In genomic region chr4:15673337-15673736, GRCh38 we compare ENCODE assay signal across 25 cellular contexts.
"Had no signal": no experiment of that assay in that cellular context is flagged by ENCODE, and none has a peak within 500 bp of the region (broad histone marks: within the 10 kb centered on the region; RNA-seq: fewer than 3 reads in every experiment).

No MANE protein-coding gene starts in this region.

- DNase-seq: effector CD8-positive, alpha-beta T cell; endodermal cell; foreskin fibroblast; gastrocnemius medialis; head of caudate nucleus; kidney; naive thymus-derived CD4-positive, alpha-beta T cell; nucleus accumbens; pancreas; sigmoid colon; stimulated activated CD4-positive, alpha-beta T cell treated with anti-CD3 and anti-CD28 coated beads, Interleukin-2, amount 100 ng/mL, for 24 hours; stimulated activated CD4-positive, alpha-beta T cell treated with anti-CD3 and anti-CD28 coated beads, Interleukin-4, amount 100 ng/mL, for 24 hours; stimulated activated naive CD4-positive, alpha-beta T cell treated with Interleukin-2 at 50 U/mL for 16 hours; substantia nigra; testis; tibial artery; upper lobe of left lung had no signal

- H3K9me3 Mint-ChIP-seq: endodermal cell; memory B cell; naive thymus-derived CD4-positive, alpha-beta T cell; nephron; stimulated activated effector memory CD8-positive, alpha-beta T cell treated with anti-CD3 and anti-CD28 coated beads, Interleukin-12 subunit alpha, Interleukin-12 subunit beta, amount 100 ng/mL, for 72 hours had no signal

- H3K4me3 ChIP-seq: gastrocnemius medialis, lung, neural progenitor cell, pancreas, sigmoid colon, testis, tibial artery, upper lobe of left lung had no signal

- H3K27me3 Mint-ChIP-seq: memory B cell; naive thymus-derived CD4-positive, alpha-beta T cell had no signal

- ATAC-seq: gastrocnemius medialis; left lobe of liver; pancreas; stimulated activated effector memory CD8-positive, alpha-beta T cell treated with anti-CD3 and anti-CD28 coated beads, Interleukin-12 subunit alpha, Interleukin-12 subunit beta, amount 100 ng/mL, for 72 hours had no signal

- H3K9me3 ChIP-seq: gastrocnemius medialis, pancreas, sigmoid colon, testis, tibial artery, upper lobe of left lung had no signal

- H3K27ac ChIP-seq: gastrocnemius medialis, neural progenitor cell, pancreas, sigmoid colon, testis, tibial artery, upper lobe of left lung had no signal

- H3K36me3 Mint-ChIP-seq: memory B cell; stimulated activated effector memory CD8-positive, alpha-beta T cell treated with anti-CD3 and anti-CD28 coated beads, Interleukin-12 subunit alpha, Interleukin-12 subunit beta, amount 100 ng/mL, for 72 hours had no signal

- H3K27me3 ChIP-seq: gastrocnemius medialis, neural progenitor cell, pancreas, sigmoid colon, testis, tibial artery, upper lobe of left lung had no signal

- H3K4me2 ChIP-seq: neural progenitor cell had no signal

- H3K36me3 ChIP-seq: gastrocnemius medialis, neural progenitor cell, pancreas, sigmoid colon, tibial artery, upper lobe of left lung had no signal

- H3K4me1 ChIP-seq: gastrocnemius medialis, sigmoid colon, upper lobe of left lung had no signal

- FAIRE-seq: pancreas, urothelium cell line had no signal

- H3K4me1 Mint-ChIP-seq: memory B cell; neural progenitor cell; stimulated activated effector memory CD8-positive, alpha-beta T cell treated with anti-CD3 and anti-CD28 coated beads, Interleukin-12 subunit alpha, Interleukin-12 subunit beta, amount 100 ng/mL, for 72 hours had no signal

- H2AFZ ChIP-seq: neural progenitor cell had no signal

- H3K4me3 Mint-ChIP-seq: endodermal cell; memory B cell; mesothelial cell of epicardium; naive thymus-derived CD4-positive, alpha-beta T cell; nephron; neural progenitor cell; stimulated activated effector memory CD8-positive, alpha-beta T cell treated with anti-CD3 and anti-CD28 coated beads, Interleukin-12 subunit alpha, Interleukin-12 subunit beta, amount 100 ng/mL, for 72 hours had no signal

- H3K27ac Mint-ChIP-seq: endodermal cell; memory B cell; mesothelial cell of epicardium; naive thymus-derived CD4-positive, alpha-beta T cell; nephron; neural progenitor cell; stimulated activated effector memory CD8-positive, alpha-beta T cell treated with anti-CD3 and anti-CD28 coated beads, Interleukin-12 subunit alpha, Interleukin-12 subunit beta, amount 100 ng/mL, for 72 hours had no signal

- H3K9ac ChIP-seq: neural progenitor cell had no signal
